Comparison of ENCODE assay signal across 1 cellular context in genomic region chr2:3563521-3563976, GRCh38.
TF ChIP-seq lines count a peak whose summit lies in the region.

No MANE protein-coding gene starts in this region.

TF ChIP-seq in K562, 482 proteins besides CTCF, POLR2A, EP300 and RAD21 (continued from another document and continues in another):
- no peak for TF ChIP-seq MGA (IDR thresholded peaks at IDR 0.05)
- TF ChIP-seq KDM1A (IDR thresholded peaks at IDR 0.05): peak; percentile 84 to 85
- no peak for TF ChIP-seq PCBP1 (IDR thresholded peaks at IDR 0.05; ENCODE audit: low read depth, low read length, poor library complexity, severe bottlenecking)
- no peak for TF ChIP-seq ZBTB1 (CRISPR knock-in tag; IDR thresholded peaks at IDR 0.05; ENCODE audit: borderline replicate concordance, low read depth)
- TF ChIP-seq PCBP2 (IDR thresholded peaks at IDR 0.05; ENCODE audit: low read depth, low read length, poor library complexity, severe bottlenecking): no peak
- no peak for TF ChIP-seq USF2 (CRISPR knock-in tag; IDR thresholded peaks at IDR 0.05)
- TF ChIP-seq NUFIP1 (IDR thresholded peaks at IDR 0.05; ENCODE audit: partially characterized antibody): no peak
- TF ChIP-seq NFIC (IDR thresholded peaks at IDR 0.05): 0 out of 2 replicates have a peak, but pooled peaks have one; percentile 10
- TF ChIP-seq COPS2 (conservative IDR thresholded peaks at IDR 0.05): no peak
- no peak for TF ChIP-seq ZNF668 (CRISPR knock-in tag; IDR thresholded peaks at IDR 0.05)
- TF ChIP-seq ZNF398 (CRISPR knock-in tag; IDR thresholded peaks at IDR 0.05): no peak
- no peak for TF ChIP-seq MAX (CRISPR knock-in tag; IDR thresholded peaks at IDR 0.05)
- no peak for TF ChIP-seq NFE2 (IDR thresholded peaks at IDR 0.05; ENCODE audit: low read depth)
- TF ChIP-seq FOXJ3 (CRISPR knock-in tag; IDR thresholded peaks at IDR 0.05): no peak
- TF ChIP-seq ATF7 (IDR thresholded peaks at IDR 0.05): no peak
- TF ChIP-seq NR2C2 (CRISPR knock-in tag; IDR thresholded peaks at IDR 0.05): no peak
- TF ChIP-seq NR2C2 (tag; IDR thresholded peaks at IDR 0.05): 0 out of 2 replicates have a peak, but pooled peaks have one; percentile 25
- no peak for TF ChIP-seq TAF1 (IDR thresholded peaks at IDR 0.05; ENCODE audit: control insufficient read depth, extremely low read depth, insufficient read depth, low read length, severe bottlenecking)
- no peak for TF ChIP-seq ZNF785 (CRISPR knock-in tag; IDR thresholded peaks at IDR 0.05)
- peak; percentile 72; the same call in 1 of the 2 replicates for TF ChIP-seq DPF2 (IDR thresholded peaks at IDR 0.05)
- TF ChIP-seq CGGBP1 (CRISPR knock-in tag; IDR thresholded peaks at IDR 0.05): no peak
- no peak for TF ChIP-seq JUNB (CRISPR knock-in tag; conservative IDR thresholded peaks at IDR 0.05)
- TF ChIP-seq CBFA2T3 (IDR thresholded peaks at IDR 0.05): peak; percentile 87
- TF ChIP-seq E2F8 (IDR thresholded peaks at IDR 0.05; ENCODE audit: low read depth, partially characterized antibody): no peak
- TF ChIP-seq HNRNPLL (IDR thresholded peaks at IDR 0.05; ENCODE audit: low read depth, low read length, poor library complexity, severe bottlenecking): no peak
- TF ChIP-seq ARID2 (IDR thresholded peaks at IDR 0.05): no peak
- TF ChIP-seq HCFC1 (IDR thresholded peaks at IDR 0.05; ENCODE audit: low read depth, low read length): no peak
- TF ChIP-seq FOXJ2 (tag; IDR thresholded peaks at IDR 0.05): 0 out of 2 replicates have a peak, but pooled peaks have one; percentile 43
- no peak for TF ChIP-seq ZNF79 (CRISPR knock-in tag; IDR thresholded peaks at IDR 0.05; ENCODE audit: low read depth)
- no peak for TF ChIP-seq NKRF (IDR thresholded peaks at IDR 0.05; ENCODE audit: borderline replicate concordance)
- TF ChIP-seq RNF2 (IDR thresholded peaks at IDR 0.05): no peak
- TF ChIP-seq ZBTB9 (CRISPR knock-in tag; IDR thresholded peaks at IDR 0.05): no peak
- TF ChIP-seq ZBTB12 (CRISPR knock-in tag; IDR thresholded peaks at IDR 0.05): no peak
- TF ChIP-seq HMBOX1 (IDR thresholded peaks at IDR 0.05): 0 out of 2 replicates have a peak, but pooled peaks have one; percentile 31
